Comparison of ENCODE assay signal across 13 cellular contexts in genomic region chrX:131791608-131792355, GRCh38.
DNase-seq lines count a peak whose midpoint lies in the region; ATAC-seq and TF ChIP-seq lines count a peak whose summit lies in the region.
"Had no signal": no experiment of that assay in that cellular context is flagged by ENCODE, and none has a peak within 500 bp of the region (broad histone marks: within the 10 kb centered on the region; RNA-seq: fewer than 3 reads in every experiment).

No MANE protein-coding gene starts in this region.

- BruUV-seq in Panc1 (replicated peaks; lab: Mats Ljungman, UMichigan) = no TSS peak

- H3K27ac ChIP-seq in right atrium auricular region (no peak overlapping the region), Panc1 (ENCODE audit: low read length) (peak overlapping the region; percentile 98), subcutaneous abdominal adipose tissue (ENCODE audit: low read depth, low read length) (peak overlapping the region; percentile 20), upper lobe of right lung (no peak overlapping the region)

- H3K27me3 ChIP-seq in right atrium auricular region (no peaks in the 10 kb centered on the region), Panc1 (ENCODE audit: control insufficient read depth, insufficient read depth, low read length) (no peaks in the 10 kb centered on the region), subcutaneous abdominal adipose tissue (ENCODE audit: control insufficient read depth in 5 of 5, insufficient read depth in 4 of 5, low read length in 5 of 5) (peaks cover 0 to 4% (median 3%) of the 10 kb centered on the region in 5 donors), upper lobe of right lung (no peaks in the 10 kb centered on the region)
- H3K27me3 ChIP-seq: MG63 had no signal

- DNase-seq in right atrium auricular region (ENCODE audit: low spot score) (no peak), left ventricle myocardium superior (no peak), Panc1 (ENCODE audit: low read depth, low spot score) (no peak), fibroblast of the conjunctiva (ENCODE audit: low read depth) (peak; percentile 35), upper lobe of right lung (no peak), cerebellar cortex (ENCODE audit: low spot score) (no peak)
- DNase-seq in activated CD8-positive, alpha-beta memory T cell treated with anti-CD3 and anti-CD28 coated beads, Interleukin-2, amount 50 U/mL, for 4 hours = no peak
- DNase-seq: activated naive CD8-positive, alpha-beta T cell treated with anti-CD3 and anti-CD28 coated beads for 36 hours; erythroblast; MG63; stimulated activated CD4-positive, alpha-beta T cell treated with anti-CD3 and anti-CD28 coated beads, Interleukin-1b, Interleukin-23, amount 100 ng/mL, for 48 hours had no signal

- in situ Hi-C loops in Panc1 (cut with HindIII; ENCODE audit: low pct_unique_long_range_greater_than_20kb, low sequenced_read_pairs) = no loop called here

- POLR2A ChIA-PET in Panc1 (lab: Charles Lee) = no interaction called here

- peaks cover 0 to 6% of the 10 kb centered on the region in 2 donors for H3K4me1 ChIP-seq in right atrium auricular region
- peaks cover 6% of the 10 kb centered on the region for H3K4me1 ChIP-seq in Panc1 (ENCODE audit: control insufficient read depth, insufficient read depth, low read length)
- H3K4me1 ChIP-seq in subcutaneous abdominal adipose tissue (ENCODE audit: control insufficient read depth in 5 of 5, insufficient read depth in 5 of 5, low read length in 5 of 5) = peaks cover 1 to 20% (median 16%) of the 10 kb centered on the region in 5 donors
- no peaks in the 10 kb centered on the region for H3K4me1 ChIP-seq in upper lobe of right lung

- TF ChIP-seq CTCF in right atrium auricular region (IDR thresholded peaks at IDR 0.05) (no peak), Panc1 (IDR thresholded peaks at IDR 0.05) (no peak), upper lobe of right lung (IDR thresholded peaks at IDR 0.05) (no peak)

- no peaks in the 10 kb centered on the region for H3K9me3 ChIP-seq in right atrium auricular region
- H3K9me3 ChIP-seq in Panc1 (ENCODE audit: control insufficient read depth, insufficient read depth, low read depth, low read length) = no peaks in the 10 kb centered on the region
- H3K9me3 ChIP-seq in subcutaneous abdominal adipose tissue (ENCODE audit: control insufficient read depth in 5 of 5, low read length in 5 of 5) = no peaks in the 10 kb centered on the region
- H3K9me3 ChIP-seq in upper lobe of right lung = no peaks in the 10 kb centered on the region
- H3K9me3 ChIP-seq: MG63 had no signal

- peak overlapping the region in 2 of 5 donors; percentile 31 to 41 for H3K9ac ChIP-seq in subcutaneous abdominal adipose tissue (ENCODE audit: low read length in 5 of 5)

- intact Hi-C loops in left ventricle myocardium superior (cut with micrococcal nuclease) (no loop called here), Panc1 (cut with micrococcal nuclease; ENCODE audit: unreplicated experiment) (loop anchor here (2.0 kb wide), 2 partner anchors 45 to 87 kb away; no protein-coding TSS in a partner anchor), upper lobe of right lung (cut with DNase I) (no loop called here)

- CTCF ChIA-PET in Panc1 (lab: Charles Lee) = no interaction called here

- H3K4me3 ChIP-seq in right atrium auricular region (peak overlapping the region; percentile 30 to 49), Panc1 (ENCODE audit: low read depth in 2 of 2, low read length in 2 of 2) (peak overlapping the region; percentile 57 to 78), subcutaneous abdominal adipose tissue (ENCODE audit: low read depth in 1 of 5, low read length in 5 of 5) (peak overlapping the region; percentile 54 to 87 (median 76)), upper lobe of right lung (no peak overlapping the region)
- H3K4me3 ChIP-seq: GM23338, MG63 had no signal

- ATAC-seq in left ventricle myocardium superior (no peak), Panc1 (no peak), upper lobe of right lung (no peak)
- ATAC-seq: GM23338 had no signal

- no peaks in the 10 kb centered on the region for H3K36me3 ChIP-seq in right atrium auricular region
- no peaks in the 10 kb centered on the region for H3K36me3 ChIP-seq in Panc1 (ENCODE audit: control insufficient read depth, insufficient read depth, low read length)
- no peaks in the 10 kb centered on the region for H3K36me3 ChIP-seq in subcutaneous abdominal adipose tissue (ENCODE audit: control insufficient read depth in 5 of 5, insufficient read depth in 5 of 5, low read length in 5 of 5)
- no peaks in the 10 kb centered on the region for H3K36me3 ChIP-seq in upper lobe of right lung
- H3K36me3 ChIP-seq: MG63 had no signal

Comparison
In these comparisons a context has a peak if more than half of its experiments do, and no peak if none do; other contexts are left out.
1. H3K27ac ChIP-seq: peak in Panc1 (single experiment) and subcutaneous abdominal adipose tissue (single experiment); none in right atrium auricular region (0 of 2) and upper lobe of right lung (single experiment).